ENCODE assay signal across 1 cellular context in genomic region chr22:17120711-17121234, GRCh38.
TF ChIP-seq lines count a peak whose summit lies in the region.

No MANE protein-coding gene starts in this region.

TF ChIP-seq in A549, 52 proteins besides CTCF, POLR2A, EP300 and RAD21:
- TF ChIP-seq HOXB5 (CRISPR knock-in tag; IDR thresholded peaks at IDR 0.05) (no peak), HES2 (IDR thresholded peaks at IDR 0.05) (no peak), HMGXB4 (CRISPR knock-in tag; IDR thresholded peaks at IDR 0.05; ENCODE audit: borderline replicate concordance) (no peak), BCL3 (IDR thresholded peaks at IDR 0.05) (no peak), MAZ (IDR thresholded peaks at IDR 0.05; ENCODE audit: borderline replicate concordance, low read depth, low read length) (no peak), REST (IDR thresholded peaks at IDR 0.05) (no peak), NFE2L2 (conservative IDR thresholded peaks at IDR 0.05; ENCODE audit: low read length) (no peak), NR3C1 (IDR thresholded peaks at IDR 0.05) (no peak), MAFK (IDR thresholded peaks at IDR 0.05; ENCODE audit: partially characterized antibody) (no peak), TFCP2L1 (CRISPR knock-in tag; IDR thresholded peaks at IDR 0.05) (no peak), CHD4 (IDR thresholded peaks at IDR 0.05; ENCODE audit: borderline replicate concordance) (no peak)
